Comparison of ENCODE assay signal across 7 cellular contexts in the genomic region with DNA sequence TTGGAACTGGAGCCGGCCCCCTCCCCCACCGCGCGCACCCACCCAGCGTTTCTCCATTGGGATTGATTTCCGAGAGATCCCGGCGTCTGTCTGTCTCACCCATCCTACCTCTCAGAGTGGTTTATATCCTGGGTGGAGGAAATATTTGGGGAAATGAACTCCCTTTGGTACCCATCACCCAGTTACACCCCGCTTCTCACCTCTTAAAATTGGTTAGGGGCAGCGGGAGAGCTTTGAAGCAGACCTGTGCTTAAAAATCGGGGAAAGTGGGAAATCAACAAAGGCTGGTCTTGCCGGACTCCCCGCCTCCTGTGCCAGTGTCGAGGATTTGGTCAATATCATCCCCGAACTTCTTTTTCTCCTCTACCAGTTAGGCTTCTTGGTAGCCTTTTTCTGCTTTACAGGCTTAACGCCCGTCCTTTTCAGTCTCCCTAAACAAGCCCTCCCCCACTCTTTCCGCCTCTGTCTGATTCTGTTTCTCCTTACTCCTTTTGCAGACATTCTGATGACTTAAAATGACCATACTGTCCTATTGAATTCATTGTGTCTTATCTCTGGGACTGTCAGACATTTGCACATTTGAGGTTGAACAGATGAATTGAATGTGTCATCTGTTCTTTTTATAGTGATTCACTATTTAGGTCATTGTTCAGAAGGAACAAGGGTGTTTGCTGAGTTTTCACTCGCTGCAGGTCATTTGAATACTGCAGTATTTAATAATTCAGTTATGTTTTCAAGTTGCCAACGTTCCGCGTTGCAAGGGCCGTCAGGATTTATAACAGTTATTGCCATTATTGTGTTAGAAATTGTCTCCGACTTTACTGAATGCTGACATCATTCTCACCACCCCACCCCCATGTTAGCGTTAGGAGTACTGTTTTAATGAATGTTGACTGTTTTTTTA. TPM values are rescaled to one million over a fixed set of nuclear protein-coding genes. Genes with fewer than 3 reads are reported as not detected.
DNase-seq lines count a peak whose midpoint lies in the region; ATAC-seq and TF ChIP-seq lines count a peak whose summit lies in the region.

No MANE protein-coding gene starts in this region.

- TF ChIP-seq CTCF in fibroblast of villous mesenchyme (IDR thresholded peaks at IDR 0.05; ENCODE audit: insufficient read depth, low read depth, low read length) = no peak
- TF ChIP-seq CTCF in nephron (IDR thresholded peaks at IDR 0.05; ENCODE audit: unreplicated experiment in 3 of 3) = no peak

- H3K4me1 Mint-ChIP-seq in activated CD8-positive, alpha-beta memory T cell treated with anti-CD3 and anti-CD28 coated beads, Interleukin-2, amount 10 ng/mL, durations not matched to agents 7 days and 5 days = peaks cover 32% of the 10 kb centered on the region
- H3K4me1 Mint-ChIP-seq in nephron = peaks cover 28% of the 10 kb centered on the region

- H3K27ac Mint-ChIP-seq in activated CD8-positive, alpha-beta memory T cell treated with anti-CD3 and anti-CD28 coated beads, Interleukin-2, amount 10 ng/mL, durations not matched to agents 7 days and 5 days = peak overlapping the region; percentile 77
- H3K27ac Mint-ChIP-seq in nephron = peak overlapping the region; percentile 72 to 94 (median 94)

- peak overlapping the region; percentile 85 for H3K4me3 Mint-ChIP-seq in activated CD8-positive, alpha-beta memory T cell treated with anti-CD3 and anti-CD28 coated beads, Interleukin-2, amount 10 ng/mL, durations not matched to agents 7 days and 5 days
- peak overlapping the region; percentile 87 to 95 (median 92) for H3K4me3 Mint-ChIP-seq in nephron

- no peaks in the 10 kb centered on the region for H3K9me3 Mint-ChIP-seq in activated CD8-positive, alpha-beta memory T cell treated with anti-CD3 and anti-CD28 coated beads, Interleukin-2, amount 10 ng/mL, durations not matched to agents 7 days and 5 days (ENCODE audit: low read depth)
- H3K9me3 Mint-ChIP-seq in nephron = no peaks in the 10 kb centered on the region

- peaks cover 4% of the 10 kb centered on the region for H3K36me3 Mint-ChIP-seq in activated CD8-positive, alpha-beta memory T cell treated with anti-CD3 and anti-CD28 coated beads, Interleukin-2, amount 10 ng/mL, durations not matched to agents 7 days and 5 days
- no peaks in the 10 kb centered on the region for H3K36me3 Mint-ChIP-seq in nephron (ENCODE audit: low read depth)

- no peaks in the 10 kb centered on the region for H3K27me3 Mint-ChIP-seq in activated CD8-positive, alpha-beta memory T cell treated with anti-CD3 and anti-CD28 coated beads, Interleukin-2, amount 10 ng/mL, durations not matched to agents 7 days and 5 days
- H3K27me3 Mint-ChIP-seq in nephron (ENCODE audit: low read depth) = peaks cover under 1% of the 10 kb centered on the region

- DNase-seq in ELF-1 (ENCODE audit: low read depth, low spot score) (peak; percentile 37), NCI-H2227 (lab: John Stamatoyannopoulos, UW; ENCODE audit: unreplicated experiment) (peak; percentile 41), fibroblast of villous mesenchyme (ENCODE audit: low read depth) (peak; percentile 65)
- peak; percentile 45 for DNase-seq in activated CD8-positive, alpha-beta memory T cell treated with anti-CD3 and anti-CD28 coated beads, Interleukin-2, amount 10 ng/mL, durations not matched to agents 7 days and 5 days

- H3K4me3 ChIP-seq in fibroblast of villous mesenchyme (ENCODE audit: low read depth, low read length) = peak overlapping the region; percentile 93

- CTCF ChIA-PET in activated CD8-positive, alpha-beta memory T cell treated with anti-CD3 and anti-CD28 coated beads, Interleukin-2, amount 10 ng/mL, durations not matched to agents 7 days and 5 days (lab: Charles Lee) = interaction anchor here (1.1 to 2.1 kb wide), 2 partner anchors 50 to 130 kb away, joined by 3 to 8 read pairs; no protein-coding TSS in a partner anchor

- peak; percentile 26 for ATAC-seq in GM21576 (IDR thresholded peaks at IDR 0.05; ENCODE audit: unreplicated experiment)
- ATAC-seq in activated CD8-positive, alpha-beta memory T cell treated with anti-CD3 and anti-CD28 coated beads, Interleukin-2, amount 10 ng/mL, durations not matched to agents 7 days and 5 days = peak; percentile 2
- ATAC-seq in HG02973 (IDR thresholded peaks at IDR 0.05; ENCODE audit: unreplicated experiment) = no peak

RNA-seq across cellular contexts. Expression of gene ITGAV, which starts 0.9 kb away (rescaled TPM):
- total RNA-seq in activated CD8-positive, alpha-beta memory T cell treated with anti-CD3 and anti-CD28 coated beads, Interleukin-2, amount 10 ng/mL, durations not matched to agents 7 days and 5 days = 10 to 100 TPM; 10.5 to 13.6 TPM
- total RNA-seq in fibroblast of villous mesenchyme = 260 and 417 TPM in 2 replicates

Comparison
In these comparisons a context has a peak if more than half of its experiments do, and no peak if none do; other contexts are left out.
1. RNA of gene ITGAV, which starts 0.9 kb away (total RNA-seq): 260 to 417 TPM in fibroblast of villous mesenchyme; 10.5 to 13.6 TPM in activated CD8-positive, alpha-beta memory T cell treated with anti-CD3 and anti-CD28 coated beads, Interleukin-2, amount 10 ng/mL, durations not matched to agents 7 days and 5 days; every median in the first group is over 10 times any median in the second.
2. Peak in every context shown above with its lines, with median percentiles within 50 percentile points of each other: DNase-seq.